8 cellular contexts compared by ENCODE assay signal in genomic region chr19:47707135-47707925, GRCh38. TPM values are rescaled to one million over a fixed set of nuclear protein-coding genes. Genes with fewer than 3 reads are reported as not detected.
A peak's percentile ranks its signal among the peaks of the same experiment; 100 is the strongest.
DNase-seq lines count a peak whose midpoint lies in the region; ATAC-seq, FAIRE-seq and TF ChIP-seq lines count a peak whose summit lies in the region.

No MANE protein-coding gene starts in this region.

- no peaks in the 10 kb centered on the region for H3K27me3 ChIP-seq in CD4-positive, CD25-positive, alpha-beta regulatory T cell (ENCODE audit: control insufficient read depth, insufficient read depth, low read length)
- no peaks in the 10 kb centered on the region for H3K27me3 ChIP-seq in H1 (replicated peaks in 1 of 4; ENCODE audit: control insufficient read depth in 3 of 4, extremely low read depth in 1 of 4, insufficient read depth in 3 of 4, low read length in 3 of 4)

- H3K9ac ChIP-seq in H1 (replicated peaks in 1 of 4; ENCODE audit: extremely low read depth in 1 of 4, low read depth in 3 of 4, low read length in 3 of 4): no peak overlapping the region

- peak; percentile 83 for FAIRE-seq in H1 (lab: Jason Lieb, UNC)

- H3K79me2 ChIP-seq in H1 (ENCODE audit: control insufficient read depth in 1 of 2, insufficient read depth in 2 of 2, low read length in 2 of 2): no peaks in the 10 kb centered on the region

- no peak overlapping the region for H2BK20ac ChIP-seq in H1 (ENCODE audit: low read length)

- no peak overlapping the region for H2BK12ac ChIP-seq in H1 (ENCODE audit: low read depth, low read length)

- TF ChIP-seq EP300 in H1 (IDR thresholded peaks at IDR 0.05; ENCODE audit: borderline replicate concordance in 1 of 2, low read depth in 2 of 2, low read length in 2 of 2): peak in 1 of 2 experiments; percentile 40; a peak in 1 of 3 replicates

- peak overlapping the region in 1 of 2 experiments; percentile 36; a peak in 1 of 4 replicates for H3K4me2 ChIP-seq in H1 (ENCODE audit: insufficient read depth in 1 of 2, low read depth in 2 of 2, low read length in 2 of 2)

- H4K8ac ChIP-seq in H1 (ENCODE audit: extremely low read depth, insufficient read depth, low read length): 0 out of 2 replicates have a peak overlapping the region, but pooled peaks have one; percentile 90

- TF ChIP-seq POLR2A in H1 (IDR thresholded peaks at IDR 0.05; ENCODE audit: control extremely low read depth in 1 of 2, low read depth in 2 of 2, low read length in 2 of 2): no peak

- no peak overlapping the region for H4K5ac ChIP-seq in H1 (ENCODE audit: insufficient read length, low read depth, low read length)

- TF ChIP-seq CTCF in HFFc6 (IDR thresholded peaks at IDR 0.05): peak; percentile 90
- peak; percentile 91 to 93 (median 92) for TF ChIP-seq CTCF in H1 (IDR thresholded peaks at IDR 0.05; ENCODE audit: control extremely low read depth in 1 of 3, insufficient read depth in 1 of 3, low read depth in 1 of 3, low read length in 3 of 3)

- no peak overlapping the region for H3K4ac ChIP-seq in H1 (replicated peaks; ENCODE audit: insufficient read length, low read depth, low read length)

- H3K79me1 ChIP-seq in H1 (ENCODE audit: low read depth, low read length): no peaks in the 10 kb centered on the region

- WGBS in H1 (ENCODE audit: extremely low coverage in 1 of 2, insufficient coverage in 1 of 2, insufficient read length in 1 of 2, insufficient replicate concordance in 2 of 2, low coverage in 1 of 2, low lambda C conversion rate in 2 of 2, missing lambda C conversion rate in 1 of 2), 2 experiments: 36% methylated on average over 22 of the region's 22 CpGs; no CpG with 5 or more reads in 1 of the 2 experiments

- no peak overlapping the region; the same call in 1 of the 2 replicates for H2AK5ac ChIP-seq in H1 (ENCODE audit: low read depth, low read length)

- H4K91ac ChIP-seq in H1 (replicated peaks; ENCODE audit: insufficient read length, low read length): no peak overlapping the region

- peaks cover 7% of the 10 kb centered on the region for H3K27me3 Mint-ChIP-seq in CD4-positive, CD25-positive, alpha-beta regulatory T cell
- peaks cover 5% of the 10 kb centered on the region for H3K27me3 Mint-ChIP-seq in HFFc6 (ENCODE audit: insufficient read depth)

- no peak overlapping the region for H3K27ac ChIP-seq in CD4-positive, CD25-positive, alpha-beta regulatory T cell (ENCODE audit: insufficient read depth, low read length, poor library complexity, severe bottlenecking)
- H3K27ac ChIP-seq in H1 (ENCODE audit: low read depth, low read length): no peak overlapping the region

- H3K4me1 ChIP-seq in CD4-positive, CD25-positive, alpha-beta regulatory T cell (ENCODE audit: control insufficient read depth, insufficient read depth, low read length, poor library complexity, severe bottlenecking): no peaks in the 10 kb centered on the region
- no peaks in the 10 kb centered on the region for H3K4me1 ChIP-seq in H1 (replicated peaks in 1 of 4; ENCODE audit: control insufficient read depth in 3 of 4, insufficient read depth in 4 of 4, low read length in 3 of 4)

- no peaks in the 10 kb centered on the region for H3K9me3 ChIP-seq in CD4-positive, CD25-positive, alpha-beta regulatory T cell (ENCODE audit: control insufficient read depth in 2 of 2, low read length in 2 of 2)
- no peaks in the 10 kb centered on the region for H3K9me3 ChIP-seq in H1 (ENCODE audit: insufficient read depth in 2 of 2, low read depth in 1 of 2, low read length in 1 of 2)

- no peak overlapping the region for H3K23ac ChIP-seq in H1 (ENCODE audit: insufficient read length)

- H3K36me3 ChIP-seq in CD4-positive, CD25-positive, alpha-beta regulatory T cell (ENCODE audit: control insufficient read depth, insufficient read depth, low read length): peaks cover 7% of the 10 kb centered on the region
- peaks cover 0 to 4% (median 0%) of the 10 kb centered on the region in 4 experiments; a peak in 4 of 8 replicates for H3K36me3 ChIP-seq in H1 (ENCODE audit: control insufficient read depth in 2 of 4, insufficient read depth in 4 of 4, low read length in 3 of 4)

- H4K20me1 ChIP-seq in H1 (replicated peaks in 1 of 2; ENCODE audit: control insufficient read depth in 1 of 2, insufficient read depth in 2 of 2, low read length in 2 of 2): no peaks in the 10 kb centered on the region

- H3K9me3 Mint-ChIP-seq in CD4-positive, CD25-positive, alpha-beta regulatory T cell: peaks cover 0 to 2% (median 0%) of the 10 kb centered on the region in 7 donors
- no peaks in the 10 kb centered on the region; the same call in 1 of the 2 replicates for H3K9me3 Mint-ChIP-seq in HFFc6

- H3K18ac ChIP-seq in H1 (ENCODE audit: extremely low read depth, low read length): no peak overlapping the region

- peaks cover 0 to 6% (median 4%) of the 10 kb centered on the region in 4 donors for H3K4me1 Mint-ChIP-seq in CD4-positive, CD25-positive, alpha-beta regulatory T cell
- H3K4me1 Mint-ChIP-seq in HFFc6 (ENCODE audit: low read depth): peaks cover 26% of the 10 kb centered on the region

- no peak overlapping the region for H2BK120ac ChIP-seq in H1 (replicated peaks; ENCODE audit: low read depth, low read length)

- H3K14ac ChIP-seq in H1 (ENCODE audit: insufficient read length): no peak overlapping the region

- no peak overlapping the region for H2BK15ac ChIP-seq in H1 (ENCODE audit: low read length)

- POLR2A ChIA-PET in H1 (lab: Charles Lee; ENCODE audit: partially characterized antibody): interaction anchor here (0.8 to 2.1 kb wide), 11 partner anchors 9 to 279 kb away, joined by 3 to 10 read pairs (median 4); partner anchors contain the start of gene SLC8A2

- peaks cover 6% of the 10 kb centered on the region for H3K36me3 Mint-ChIP-seq in CD4-positive, CD25-positive, alpha-beta regulatory T cell
- H3K36me3 Mint-ChIP-seq in HFFc6 (ENCODE audit: low read depth): peaks cover 17% of the 10 kb centered on the region; the same call in 1 of the 2 replicates

- CTCF ChIA-PET in H1 (lab: Charles Lee; ENCODE audit: partially characterized antibody): interaction anchor here (0.6 to 24.9 kb wide), 50 partner anchors 8 to 1963 kb away, joined by 3 to 436 read pairs (median 4); partner anchors contain the start of genes KPTN and NOP53

- H3K4me3 ChIP-seq in CD4-positive, CD25-positive, alpha-beta regulatory T cell (ENCODE audit: low read depth, low read length): no peak overlapping the region
- no peak overlapping the region for H3K4me3 ChIP-seq in H1 (ENCODE audit: extremely low read depth in 1 of 4, insufficient read depth in 2 of 4, low read depth in 3 of 4, low read length in 4 of 4)

- H2AFZ ChIP-seq in H1 (ENCODE audit: low read length): 0 out of 2 replicates have a peak overlapping the region, but pooled peaks have one; percentile 28

- ATAC-seq in CD4-positive, CD25-positive, alpha-beta regulatory T cell (ENCODE audit: low read depth in 2 of 2): peak; percentile 72 to 78

- no peak overlapping the region for H3K27ac Mint-ChIP-seq in CD4-positive, CD25-positive, alpha-beta regulatory T cell
- H3K27ac Mint-ChIP-seq in HFFc6: no peak overlapping the region

- H3K4me3 Mint-ChIP-seq in CD4-positive, CD25-positive, alpha-beta regulatory T cell: no peak overlapping the region
- H3K4me3 Mint-ChIP-seq in HFFc6: no peak overlapping the region

- no peaks in the 10 kb centered on the region for H3K23me2 ChIP-seq in H1 (ENCODE audit: low read depth, low read length)

- TF ChIP-seq RAD21 in H1 (IDR thresholded peaks at IDR 0.05 in 1 of 2, conservative IDR thresholded peaks at IDR 0.05 in 1 of 2; ENCODE audit: low read depth in 2 of 2, low read length in 2 of 2): peak; percentile 90 to 91

- no peak overlapping the region for H2BK5ac ChIP-seq in H1 (ENCODE audit: low read depth, low read length)

- H3K56ac ChIP-seq in H1 (replicated peaks; ENCODE audit: insufficient read length, low read depth, low read length): no peak overlapping the region

- peak; percentile 47 to 82 (median 66) for DNase-seq in CD4-positive, CD25-positive, alpha-beta regulatory T cell
- DNase-seq in HFFc6: peak; percentile 54
- peak; percentile 66 for DNase-seq in NCI-H82 treated with DMSO at 0.1 percent for 48 hours (lab: John Stamatoyannopoulos, UW; ENCODE audit: unreplicated experiment)
- DNase-seq in activated CD8-positive, alpha-beta memory T cell treated with anti-CD3 and anti-CD28 coated beads for 1 hour (ENCODE audit: extremely low read depth in 1 of 2, low read depth in 1 of 2): peak; percentile 34 to 49
- DNase-seq in H1 (ENCODE audit: low read depth in 1 of 2, low spot score in 2 of 2): peak in 1 of 2 experiments; percentile 94
- DNase-seq in myocyte (ENCODE audit: low read depth): peak; percentile 75
- DNase-seq in stimulated activated CD8-positive, alpha-beta memory T cell treated with anti-CD3 and anti-CD28 coated beads, Interleukin-7, amount 100 ng/mL, for 4 hours (ENCODE audit: low read depth in 2 of 2): peak; percentile 50 to 60
- no peak for DNase-seq in mesenteric fat pad (ENCODE audit: low spot score)

RNA-seq across cellular contexts. Expression of gene EHD2, which starts 5.9 kb away (rescaled TPM):
- 0.86 TPM for total RNA-seq in CD4-positive, CD25-positive, alpha-beta regulatory T cell
- polyA plus RNA-seq in CD4-positive, CD25-positive, alpha-beta regulatory T cell: under 1 TPM in 1 of 4 donors, not detected in 3; 0.05 TPM
- total RNA-seq in HFFc6 (2021; fragmentation: NEBNext Ultra II Directional; extraction: Animal tissue kit (Norgen Biotek cat#: 25700)): 100 to 1,000 TPM; 321 to 395 (median 334) TPM
- total RNA-seq in H1 (2021; fragmentation: NEBNext Ultra II Directional; extraction: Animal tissue kit (Norgen Biotek cat#: 25700)): 13.0 and 14.3 TPM in 2 replicates
- polyA plus RNA-seq in H1 (2011; rRNA removed): 4.5 and 12.4 TPM in 2 replicates
- 4.1 TPM for polyA plus RNA-seq in H1 (2011; cell fraction: cytosol; rRNA removed)
- polyA plus RNA-seq in H1 (2011; cell fraction: nucleus; rRNA removed): 5.8 TPM
- 9.5 to 14.8 TPM (median 12.7 TPM) in 4 replicates for polyA plus RNA-seq in H1 (2012, experiment 1 of 2)
- 12.0 TPM for polyA plus RNA-seq in H1 (2012, experiment 2 of 2)
- polyA plus RNA-seq in H1 (2013, experiment 1 of 2): 9.9 TPM
- 9.4 TPM for polyA plus RNA-seq in H1 (2013, experiment 2 of 2)
- polyA minus RNA-seq in H1 (2011; rRNA and poly(A)+ RNA removed): 4.0 and 4.8 TPM in 2 replicates
- 10.6 TPM for polyA minus RNA-seq in H1 (2011; cell fraction: cytosol; rRNA and poly(A)+ RNA removed)
- polyA minus RNA-seq in H1 (2011; cell fraction: nucleus; rRNA and poly(A)+ RNA removed): 5.7 TPM
- total RNA-seq in myocyte (97.9 and 124 TPM in 2 replicates), mesenteric fat pad (327 TPM)
- polyA plus RNA-seq in myocyte (2012): 275 TPM

RNA-seq across cellular contexts. Expression of gene NOP53, which starts 38.0 kb away (rescaled TPM):
- 701 TPM for total RNA-seq in CD4-positive, CD25-positive, alpha-beta regulatory T cell
- polyA plus RNA-seq in CD4-positive, CD25-positive, alpha-beta regulatory T cell: 100 to 1,000 TPM; 168 to 353 (median 217) TPM
- total RNA-seq in HFFc6 (2021; fragmentation: NEBNext Ultra II Directional; extraction: Animal tissue kit (Norgen Biotek cat#: 25700)): 100 to 1,000 TPM in 4 of 6 experiments, 10 to 100 TPM in 2; 72.7 to 113 (median 106) TPM
- 245 and 262 TPM in 2 replicates for total RNA-seq in H1 (2021; fragmentation: NEBNext Ultra II Directional; extraction: Animal tissue kit (Norgen Biotek cat#: 25700))
- 107 and 220 TPM in 2 replicates for polyA plus RNA-seq in H1 (2011; rRNA removed)
- 290 TPM for polyA plus RNA-seq in H1 (2011; cell fraction: cytosol; rRNA removed)
- 223 TPM for polyA plus RNA-seq in H1 (2011; cell fraction: nucleus; rRNA removed)
- 377 to 540 TPM (median 444 TPM) in 4 replicates for polyA plus RNA-seq in H1 (2012, experiment 1 of 2)
- polyA plus RNA-seq in H1 (2012, experiment 2 of 2): 373 TPM
- 261 TPM for polyA plus RNA-seq in H1 (2013, experiment 1 of 2)
- 273 TPM for polyA plus RNA-seq in H1 (2013, experiment 2 of 2)
- polyA minus RNA-seq in H1 (2011; rRNA and poly(A)+ RNA removed): 54.9 and 63.7 TPM in 2 replicates
- 173 TPM for polyA minus RNA-seq in H1 (2011; cell fraction: cytosol; rRNA and poly(A)+ RNA removed)
- 99.3 TPM for polyA minus RNA-seq in H1 (2011; cell fraction: nucleus; rRNA and poly(A)+ RNA removed)
- total RNA-seq in myocyte (101 and 106 TPM in 2 replicates), mesenteric fat pad (194 TPM)
- polyA plus RNA-seq in myocyte (2012): 164 TPM
